ENCODE assay signal across 8 cellular contexts in the genomic region with DNA sequence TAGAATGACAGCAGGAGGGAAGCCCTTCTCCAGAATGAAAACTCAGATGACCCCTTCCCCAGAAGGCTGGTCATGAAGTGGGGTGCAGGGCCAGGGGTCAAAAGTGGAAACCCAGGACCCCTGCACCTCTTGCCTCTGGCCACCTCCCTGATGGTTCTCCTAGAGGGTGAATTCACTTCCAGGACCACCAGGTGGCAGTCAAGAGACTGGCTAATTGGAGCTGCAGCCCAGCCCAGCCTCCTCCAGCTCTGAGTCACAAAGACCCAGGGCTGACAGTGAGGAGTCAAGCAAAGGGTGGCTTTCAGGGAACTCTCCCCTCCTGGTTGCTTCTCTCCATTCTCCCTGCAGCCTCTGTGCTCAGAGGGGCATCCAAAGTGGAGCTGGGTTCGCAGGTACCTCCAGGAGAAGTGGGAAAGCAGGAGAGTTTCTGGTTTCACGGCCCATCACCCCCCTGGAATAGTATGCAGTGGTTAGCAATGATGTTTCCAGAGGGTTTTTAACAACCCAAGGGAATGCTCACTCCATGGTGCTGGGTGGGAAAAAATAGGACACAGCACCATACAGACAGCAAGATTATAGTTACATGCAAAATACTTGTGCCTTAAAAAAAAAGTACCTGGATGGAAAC. TPM values are rescaled to one million over a fixed set of nuclear protein-coding genes. Genes with fewer than 3 reads are reported as not detected.
DNase-seq lines count a peak whose midpoint lies in the region; ATAC-seq and TF ChIP-seq lines count a peak whose summit lies in the region.

No MANE protein-coding gene starts in this region.

- H3K27me3 Mint-ChIP-seq in CD4-positive, alpha-beta T cell, result peaks cover 47% of the 10 kb centered on the region
- H3K27me3 Mint-ChIP-seq in activated CD4-positive, alpha-beta T cell treated with anti-CD3 and anti-CD28 coated beads for 36 hours, result peaks cover 26% of the 10 kb centered on the region
- no peaks in the 10 kb centered on the region for H3K27me3 Mint-ChIP-seq in chondrocyte (ENCODE audit: low read depth)

- no peak overlapping the region for H3K27ac ChIP-seq in CD4-positive, alpha-beta T cell (ENCODE audit: low read depth, low read length)
- no peak overlapping the region for H3K27ac ChIP-seq in HEK293 (ENCODE audit: extremely low read depth, low read depth, low read length)

- H3K4me1 ChIP-seq in HEK293 (ENCODE audit: control insufficient read depth, insufficient read depth, low read length), result no peaks in the 10 kb centered on the region

- intact Hi-C loops in CD4-positive, alpha-beta T cell (cut with DNase I, micrococcal nuclease), result loop anchor here in 1 of 2 experiments (10.0 kb wide), 1 partner anchor 480 kb away; no protein-coding TSS in a partner anchor
- intact Hi-C loops in activated CD4-positive, alpha-beta T cell treated with anti-CD3 and anti-CD28 coated beads for 36 hours (cut with DNase I, micrococcal nuclease), result loop anchor here (1.0 kb wide), 4 partner anchors 158 to 260 kb away; no protein-coding TSS in a partner anchor

- H3K4me3 ChIP-seq in HEK293 (ENCODE audit: low read depth, low read length), result no peak overlapping the region

- H3K36me3 Mint-ChIP-seq in CD4-positive, alpha-beta T cell (ENCODE audit: low read depth), result no peaks in the 10 kb centered on the region
- no peaks in the 10 kb centered on the region for H3K36me3 Mint-ChIP-seq in activated CD4-positive, alpha-beta T cell treated with anti-CD3 and anti-CD28 coated beads for 36 hours (ENCODE audit: low read depth)
- no peaks in the 10 kb centered on the region for H3K36me3 Mint-ChIP-seq in chondrocyte (ENCODE audit: low read depth)

- CTCF ChIA-PET in CD4-positive, alpha-beta T cell (lab: Charles Lee), result interaction anchor here (0.6 to 1.2 kb wide), 4 partner anchors 13 to 225 kb away, joined by 3 to 6 read pairs (median 4); no protein-coding TSS in a partner anchor
- CTCF ChIA-PET in HEK293 (lab: Yijun Ruan, JAX), result interaction anchor here (0.6 to 4.3 kb wide), 59 partner anchors 9 to 504 kb away, joined by 3 to 64 read pairs (median 4); no protein-coding TSS in a partner anchor
- CTCF ChIA-PET in activated CD4-positive, alpha-beta T cell treated with anti-CD3 and anti-CD28 coated beads for 36 hours (lab: Charles Lee), result interaction anchor here (0.5 to 3.4 kb wide), 37 partner anchors 9 to 480 kb away, joined by 3 to 24 read pairs (median 3); no protein-coding TSS in a partner anchor

- peak; percentile 41 to 69 (median 57) for DNase-seq in CD4-positive, alpha-beta T cell
- DNase-seq in NCI-H345 treated with DMSO at 0.1 percent for 48 hours (lab: John Stamatoyannopoulos, UW; ENCODE audit: unreplicated experiment), result peak; percentile 62
- DNase-seq in activated CD4-positive, alpha-beta T cell treated with anti-CD3 and anti-CD28 coated beads for 36 hours, result peak; percentile 91
- DNase-seq in chondrocyte (ENCODE audit: low spot score), result no peak
- peak; percentile 79 for DNase-seq in left lobe of liver (ENCODE audit: low spot score)
- DNase-seq in stimulated activated CD4-positive, alpha-beta T cell treated with anti-CD3 and anti-CD28 coated beads, Interleukin-2, amount 100 ng/mL, for 48 hours, result peak; percentile 76 to 81

- no peaks in the 10 kb centered on the region for H3K4me1 Mint-ChIP-seq in CD4-positive, alpha-beta T cell (ENCODE audit: low read depth)
- H3K4me1 Mint-ChIP-seq in activated CD4-positive, alpha-beta T cell treated with anti-CD3 and anti-CD28 coated beads for 36 hours, result no peaks in the 10 kb centered on the region
- H3K4me1 Mint-ChIP-seq in chondrocyte (ENCODE audit: low read depth), result peaks cover under 1% of the 10 kb centered on the region

- peak; percentile 84 for TF ChIP-seq CTCF in CD4-positive, alpha-beta T cell (IDR thresholded peaks at IDR 0.05)
- peak; percentile 73 for TF ChIP-seq CTCF in HEK293 (tag by site-specific recombination; IDR thresholded peaks at IDR 0.05)
- TF ChIP-seq CTCF in chondrocyte (IDR thresholded peaks at IDR 0.05), result peak; percentile 89

- no peaks in the 10 kb centered on the region for H3K36me3 ChIP-seq in HEK293 (ENCODE audit: control insufficient read depth in 2 of 2, insufficient read depth in 1 of 2, low read length in 2 of 2)

- peaks cover 11% of the 10 kb centered on the region for H3K27me3 ChIP-seq in CD4-positive, alpha-beta T cell (ENCODE audit: control insufficient read depth, insufficient read depth, low read length)

- no peaks in the 10 kb centered on the region for H3K9me3 Mint-ChIP-seq in CD4-positive, alpha-beta T cell
- H3K9me3 Mint-ChIP-seq in activated CD4-positive, alpha-beta T cell treated with anti-CD3 and anti-CD28 coated beads for 36 hours (ENCODE audit: low read depth), result no peaks in the 10 kb centered on the region
- H3K9me3 Mint-ChIP-seq in chondrocyte (ENCODE audit: low read depth), result no peaks in the 10 kb centered on the region

- H3K27ac Mint-ChIP-seq in CD4-positive, alpha-beta T cell, result no peak overlapping the region
- H3K27ac Mint-ChIP-seq in activated CD4-positive, alpha-beta T cell treated with anti-CD3 and anti-CD28 coated beads for 36 hours, result no peak overlapping the region
- no peak overlapping the region for H3K27ac Mint-ChIP-seq in chondrocyte (ENCODE audit: unreplicated experiment)

- ATAC-seq in CD4-positive, alpha-beta T cell (ENCODE audit: poor library complexity), result peak; percentile 79
- peak; percentile 100 for ATAC-seq in activated CD4-positive, alpha-beta T cell treated with anti-CD3 and anti-CD28 coated beads for 36 hours
- ATAC-seq in left lobe of liver (peak; percentile 98), GM21367 (IDR thresholded peaks at IDR 0.05; ENCODE audit: unreplicated experiment) (no peak)

- POLR2A ChIA-PET in CD4-positive, alpha-beta T cell (lab: Charles Lee), result no interaction called here
- POLR2A ChIA-PET in HEK293 (lab: Yijun Ruan, JAX), result interaction anchor here (1.4 kb wide), 1 partner anchor 158 kb away, joined by 3 read pairs; no protein-coding TSS in a partner anchor
- POLR2A ChIA-PET in activated CD4-positive, alpha-beta T cell treated with anti-CD3 and anti-CD28 coated beads for 36 hours (lab: Charles Lee), result interaction anchor here (0.6 kb wide), 1 partner anchor 496 kb away, joined by 3 read pairs; no protein-coding TSS in a partner anchor

- no peak overlapping the region for H3K4me3 Mint-ChIP-seq in CD4-positive, alpha-beta T cell
- no peak overlapping the region for H3K4me3 Mint-ChIP-seq in activated CD4-positive, alpha-beta T cell treated with anti-CD3 and anti-CD28 coated beads for 36 hours
- no peak overlapping the region for H3K4me3 Mint-ChIP-seq in chondrocyte (ENCODE audit: unreplicated experiment)

- no peaks in the 10 kb centered on the region for H3K9me3 ChIP-seq in CD4-positive, alpha-beta T cell (ENCODE audit: control insufficient read depth, low read length)
- no peaks in the 10 kb centered on the region for H3K9me3 ChIP-seq in HEK293 (ENCODE audit: control insufficient read depth, insufficient read depth, low read depth, low read length)

TF ChIP-seq in HEK293, 187 proteins besides CTCF, POLR2A, EP300 and RAD21 (continues in another document):
- no peak for TF ChIP-seq PRDM10 (tag by site-specific recombination; IDR thresholded peaks at IDR 0.05)
- 0 out of 2 replicates have a peak, but pooled peaks have one; percentile 13 for TF ChIP-seq ZEB2 (tag by site-specific recombination; IDR thresholded peaks at IDR 0.05)
- TF ChIP-seq TRIM28 (IDR thresholded peaks at IDR 0.05; ENCODE audit: borderline replicate concordance, low read length), result no peak
- TF ChIP-seq, protein P1, sequence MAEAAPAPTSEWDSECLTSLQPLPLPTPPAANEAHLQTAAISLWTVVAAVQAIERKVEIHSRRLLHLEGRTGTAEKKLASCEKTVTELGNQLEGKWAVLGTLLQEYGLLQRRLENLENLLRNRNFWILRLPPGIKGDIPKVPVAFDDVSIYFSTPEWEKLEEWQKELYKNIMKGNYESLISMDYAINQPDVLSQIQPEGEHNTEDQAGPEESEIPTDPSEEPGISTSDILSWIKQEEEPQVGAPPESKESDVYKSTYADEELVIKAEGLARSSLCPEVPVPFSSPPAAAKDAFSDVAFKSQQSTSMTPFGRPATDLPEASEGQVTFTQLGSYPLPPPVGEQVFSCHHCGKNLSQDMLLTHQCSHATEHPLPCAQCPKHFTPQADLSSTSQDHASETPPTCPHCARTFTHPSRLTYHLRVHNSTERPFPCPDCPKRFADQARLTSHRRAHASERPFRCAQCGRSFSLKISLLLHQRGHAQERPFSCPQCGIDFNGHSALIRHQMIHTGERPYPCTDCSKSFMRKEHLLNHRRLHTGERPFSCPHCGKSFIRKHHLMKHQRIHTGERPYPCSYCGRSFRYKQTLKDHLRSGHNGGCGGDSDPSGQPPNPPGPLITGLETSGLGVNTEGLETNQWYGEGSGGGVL (tag by site-specific recombination; IDR thresholded peaks at IDR 0.05), result no peak

RNA-seq across cellular contexts. Expression of gene EPHB2, which starts 6.1 kb away (rescaled TPM):
- under 1 TPM in 1 of 2 experiments, not detected in 1; 0.08 TPM for total RNA-seq in CD4-positive, alpha-beta T cell
- not detected for total RNA-seq in activated CD4-positive, alpha-beta T cell treated with anti-CD3 and anti-CD28 coated beads for 36 hours
- 44.6 to 57.5 TPM (median 48.0 TPM) in 3 replicates for total RNA-seq in chondrocyte
- total RNA-seq in left lobe of liver, result 0.38 TPM

RNA-seq across cellular contexts. Expression of gene C1QB, which starts 51.5 kb away (rescaled TPM):
- total RNA-seq in CD4-positive, alpha-beta T cell, result not detected
- not detected for total RNA-seq in activated CD4-positive, alpha-beta T cell treated with anti-CD3 and anti-CD28 coated beads for 36 hours
- total RNA-seq in chondrocyte (not detected in 3 replicates), left lobe of liver (79.0 TPM)

Comparison
In these comparisons a context has a peak if more than half of its experiments do, and no peak if none do; other contexts are left out.
1. RNA of gene EPHB2, which starts 6.1 kb away (total RNA-seq): 44.6 to 57.5 TPM in chondrocyte; 0.38 TPM in left lobe of liver (single experiment), 0.08 TPM in CD4-positive, alpha-beta T cell and not detected in activated CD4-positive, alpha-beta T cell treated with anti-CD3 and anti-CD28 coated beads for 36 hours; every median in the first group is over 10 times any median in the second.
2. RNA of gene C1QB, which starts 51.5 kb away (total RNA-seq): 79.0 TPM in left lobe of liver (single experiment); not detected in CD4-positive, alpha-beta T cell, not detected in activated CD4-positive, alpha-beta T cell treated with anti-CD3 and anti-CD28 coated beads for 36 hours and not detected in chondrocyte; every median in the first group is over 10 times any median in the second.
3. Peak in every context shown above with its lines, with median percentiles within 50 percentile points of each other: CTCF ChIP-seq.